In genomic region chr5:52774005-52774410, GRCh38 we compare ENCODE assay signal across 1 cellular context.
TF ChIP-seq lines count a peak whose summit lies in the region.

No MANE protein-coding gene starts in this region.

TF ChIP-seq in GM23338, 12 proteins besides CTCF, POLR2A, EP300 and RAD21 (continued from another document):
- TF ChIP-seq ETS1 (IDR thresholded peaks at IDR 0.05) (no peak), ZNF462 (CRISPR knock-in tag; IDR thresholded peaks at IDR 0.05) (no peak)
